In the genomic region with DNA sequence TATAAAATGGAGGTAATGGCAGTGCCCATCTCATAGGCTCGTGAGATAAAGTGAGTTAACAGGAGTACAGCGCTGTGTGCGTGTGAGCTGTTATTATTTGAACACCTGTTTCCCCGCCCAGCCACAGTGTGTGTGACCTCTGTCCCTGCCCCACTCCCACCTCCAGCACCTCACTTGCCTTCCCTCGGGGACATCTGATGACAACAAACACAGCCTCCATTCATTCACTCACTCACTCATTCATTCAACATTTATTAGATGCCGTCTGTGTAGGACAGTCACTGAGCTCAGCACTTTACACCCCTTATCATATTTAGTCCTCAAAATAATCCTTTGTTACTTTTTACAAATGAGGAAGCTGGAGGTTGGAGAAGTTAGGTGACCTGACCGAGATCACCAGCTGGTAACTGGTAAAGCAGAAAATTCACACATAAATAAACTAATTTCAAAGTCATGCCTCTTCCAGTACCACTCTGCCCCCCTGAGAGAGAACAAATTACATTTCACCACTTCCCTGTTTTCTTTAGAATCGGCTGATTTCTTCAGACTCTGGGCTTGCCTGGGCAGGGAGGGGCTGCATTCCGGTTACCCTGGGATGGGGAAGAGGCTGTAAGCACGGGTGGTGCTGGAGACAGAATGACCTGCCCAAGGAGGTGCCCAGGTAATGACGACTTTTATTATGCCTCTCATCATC, we compare ENCODE assay signal across 13 cellular contexts. TPM values are rescaled to one million over a fixed set of nuclear protein-coding genes. Genes with fewer than 3 reads are reported as not detected.
DNase-seq lines count a peak whose midpoint lies in the region; ATAC-seq and TF ChIP-seq lines count a peak whose summit lies in the region.
"Had no signal": no experiment of that assay in that cellular context is flagged by ENCODE, and none has a peak within 500 bp of the region (broad histone marks: within the 10 kb centered on the region; RNA-seq: fewer than 3 reads in every experiment).

No MANE protein-coding gene starts in this region.

- no peaks in the 10 kb centered on the region for H3K36me3 Mint-ChIP-seq in dendritic cell treated with granulocyte-macrophage colony-stimulating factor and Interleukin-4, amounts not matched to agents 40 ng/mL and 50 ng/mL, for 4 days (ENCODE audit: low read depth)
- H3K36me3 Mint-ChIP-seq in stimulated activated memory B cell treated with anti-CD40 and anti-IgM and Interleukin-4, amounts not matched to agents 10 μg/mL and 1 μg/mL and 100 μg/mL, for 72 hours = no peaks in the 10 kb centered on the region
- no peaks in the 10 kb centered on the region for H3K36me3 Mint-ChIP-seq in activated naive CD4-positive, alpha-beta T cell treated with anti-CD3 and anti-CD28 coated beads for 36 hours (ENCODE audit: low read depth)
- H3K36me3 Mint-ChIP-seq: activated naive CD8-positive, alpha-beta T cell treated with anti-CD3 and anti-CD28 coated beads, Interleukin-2, amount 10 ng/mL, durations not matched to agents 7 days and 5 days had no signal

- peak; percentile 57 for ATAC-seq in stimulated activated memory B cell treated with anti-CD40 and anti-IgM and Interleukin-4, amounts not matched to agents 10 μg/mL and 1 μg/mL and 100 μg/mL, for 72 hours
- ATAC-seq: psoas muscle had no signal

- peak overlapping the region; percentile 32 for H3K4me3 Mint-ChIP-seq in dendritic cell treated with granulocyte-macrophage colony-stimulating factor and Interleukin-4, amounts not matched to agents 40 ng/mL and 50 ng/mL, for 4 days
- no peak overlapping the region for H3K4me3 Mint-ChIP-seq in stimulated activated memory B cell treated with anti-CD40 and anti-IgM and Interleukin-4, amounts not matched to agents 10 μg/mL and 1 μg/mL and 100 μg/mL, for 72 hours
- no peak overlapping the region for H3K4me3 Mint-ChIP-seq in activated naive CD4-positive, alpha-beta T cell treated with anti-CD3 and anti-CD28 coated beads for 36 hours
- H3K4me3 Mint-ChIP-seq: activated naive CD8-positive, alpha-beta T cell treated with anti-CD3 and anti-CD28 coated beads, Interleukin-2, amount 10 ng/mL, durations not matched to agents 7 days and 5 days had no signal

- peaks cover 15% of the 10 kb centered on the region for H3K27me3 Mint-ChIP-seq in dendritic cell treated with granulocyte-macrophage colony-stimulating factor and Interleukin-4, amounts not matched to agents 40 ng/mL and 50 ng/mL, for 4 days
- H3K27me3 Mint-ChIP-seq in stimulated activated memory B cell treated with anti-CD40 and anti-IgM and Interleukin-4, amounts not matched to agents 10 μg/mL and 1 μg/mL and 100 μg/mL, for 72 hours = peaks cover 37% of the 10 kb centered on the region
- H3K27me3 Mint-ChIP-seq in activated naive CD4-positive, alpha-beta T cell treated with anti-CD3 and anti-CD28 coated beads for 36 hours (ENCODE audit: low read depth) = no peaks in the 10 kb centered on the region

- DNase-seq in NCI-H1417 (lab: John Stamatoyannopoulos, UW) (peak in 2 of 3 experiments; percentile 31 to 59), NCI-H1417 treated with DMSO at 0.1 percent for 48 hours (lab: John Stamatoyannopoulos, UW) (no peak), NOMO-1 (lab: John Stamatoyannopoulos, UW; ENCODE audit: unreplicated experiment in 2 of 2) (peak; percentile 86 to 89), GM13976 (ENCODE audit: low spot score) (no peak), NCI-H82 (lab: John Stamatoyannopoulos, UW) (no peak)
- DNase-seq in activated naive CD4-positive, alpha-beta T cell treated with anti-CD3 and anti-CD28 coated beads for 36 hours = no peak
- DNase-seq: activated naive CD8-positive, alpha-beta T cell treated with anti-CD3 and anti-CD28 coated beads, Interleukin-2, amount 10 ng/mL, durations not matched to agents 7 days and 5 days; NCI-H524; psoas muscle; stimulated activated CD4-positive, alpha-beta T cell treated with anti-CD3 and anti-CD28 coated beads, Interleukin-4, amount 100 ng/mL, for 1 hour; T-helper 2 cell had no signal

- TF ChIP-seq CTCF in GM13976 (IDR thresholded peaks at IDR 0.05; ENCODE audit: borderline replicate concordance, control extremely low read depth, extremely low read depth, insufficient read depth, missing control alignments) = no peak

- CTCF ChIA-PET in activated naive CD4-positive, alpha-beta T cell treated with anti-CD3 and anti-CD28 coated beads for 36 hours (lab: Charles Lee) = interaction anchor here (0.5 to 8.0 kb wide), 9 partner anchors 12 to 429 kb away, joined by 3 to 278 read pairs (median 4); no protein-coding TSS in a partner anchor

- intact Hi-C loops in dendritic cell treated with granulocyte-macrophage colony-stimulating factor and Interleukin-4, amounts not matched to agents 40 ng/mL and 50 ng/mL, for 4 days (cut with micrococcal nuclease) = no loop called here
- intact Hi-C loops in activated naive CD4-positive, alpha-beta T cell treated with anti-CD3 and anti-CD28 coated beads for 36 hours (cut with micrococcal nuclease) = loop anchor here (5.0 kb wide), 2 partner anchors 72 to 237 kb away; no protein-coding TSS in a partner anchor

- H3K4me1 Mint-ChIP-seq in dendritic cell treated with granulocyte-macrophage colony-stimulating factor and Interleukin-4, amounts not matched to agents 40 ng/mL and 50 ng/mL, for 4 days (ENCODE audit: low read depth) = peaks cover 63% of the 10 kb centered on the region
- peaks cover 31% of the 10 kb centered on the region for H3K4me1 Mint-ChIP-seq in stimulated activated memory B cell treated with anti-CD40 and anti-IgM and Interleukin-4, amounts not matched to agents 10 μg/mL and 1 μg/mL and 100 μg/mL, for 72 hours
- H3K4me1 Mint-ChIP-seq in activated naive CD4-positive, alpha-beta T cell treated with anti-CD3 and anti-CD28 coated beads for 36 hours (ENCODE audit: low read depth) = no peaks in the 10 kb centered on the region

- H3K27ac Mint-ChIP-seq in dendritic cell treated with granulocyte-macrophage colony-stimulating factor and Interleukin-4, amounts not matched to agents 40 ng/mL and 50 ng/mL, for 4 days = peak overlapping the region; percentile 63
- peak overlapping the region; percentile 31 for H3K27ac Mint-ChIP-seq in stimulated activated memory B cell treated with anti-CD40 and anti-IgM and Interleukin-4, amounts not matched to agents 10 μg/mL and 1 μg/mL and 100 μg/mL, for 72 hours
- no peak overlapping the region for H3K27ac Mint-ChIP-seq in activated naive CD4-positive, alpha-beta T cell treated with anti-CD3 and anti-CD28 coated beads for 36 hours
- H3K27ac Mint-ChIP-seq: activated naive CD8-positive, alpha-beta T cell treated with anti-CD3 and anti-CD28 coated beads, Interleukin-2, amount 10 ng/mL, durations not matched to agents 7 days and 5 days had no signal

- in situ Hi-C loops in GM13976 (cut with MboI; ENCODE audit: low sequenced_read_pairs, unreplicated experiment) = no loop called here

- H3K9me3 Mint-ChIP-seq in dendritic cell treated with granulocyte-macrophage colony-stimulating factor and Interleukin-4, amounts not matched to agents 40 ng/mL and 50 ng/mL, for 4 days = no peaks in the 10 kb centered on the region
- H3K9me3 Mint-ChIP-seq in stimulated activated memory B cell treated with anti-CD40 and anti-IgM and Interleukin-4, amounts not matched to agents 10 μg/mL and 1 μg/mL and 100 μg/mL, for 72 hours = no peaks in the 10 kb centered on the region
- no peaks in the 10 kb centered on the region for H3K9me3 Mint-ChIP-seq in activated naive CD4-positive, alpha-beta T cell treated with anti-CD3 and anti-CD28 coated beads for 36 hours
- H3K9me3 Mint-ChIP-seq: activated naive CD8-positive, alpha-beta T cell treated with anti-CD3 and anti-CD28 coated beads, Interleukin-2, amount 10 ng/mL, durations not matched to agents 7 days and 5 days had no signal

RNA-seq across cellular contexts. Expression of a gene that starts 58.6 kb away (rescaled TPM):
- 1 to 10 TPM; 1.2 to 1.7 TPM for total RNA-seq in activated naive CD4-positive, alpha-beta T cell treated with anti-CD3 and anti-CD28 coated beads for 36 hours

Comparison
In these comparisons a context has a peak if more than half of its experiments do, and no peak if none do; other contexts are left out.
1. DNase-seq: peak in NCI-H1417 (2 of 3) and NOMO-1 (2 of 2); none in NCI-H1417 treated with DMSO at 0.1 percent for 48 hours (single experiment), GM13976 (single experiment), NCI-H82 (single experiment) and activated naive CD4-positive, alpha-beta T cell treated with anti-CD3 and anti-CD28 coated beads for 36 hours (single experiment).